8 cellular contexts compared by ENCODE assay signal in the genomic region with DNA sequence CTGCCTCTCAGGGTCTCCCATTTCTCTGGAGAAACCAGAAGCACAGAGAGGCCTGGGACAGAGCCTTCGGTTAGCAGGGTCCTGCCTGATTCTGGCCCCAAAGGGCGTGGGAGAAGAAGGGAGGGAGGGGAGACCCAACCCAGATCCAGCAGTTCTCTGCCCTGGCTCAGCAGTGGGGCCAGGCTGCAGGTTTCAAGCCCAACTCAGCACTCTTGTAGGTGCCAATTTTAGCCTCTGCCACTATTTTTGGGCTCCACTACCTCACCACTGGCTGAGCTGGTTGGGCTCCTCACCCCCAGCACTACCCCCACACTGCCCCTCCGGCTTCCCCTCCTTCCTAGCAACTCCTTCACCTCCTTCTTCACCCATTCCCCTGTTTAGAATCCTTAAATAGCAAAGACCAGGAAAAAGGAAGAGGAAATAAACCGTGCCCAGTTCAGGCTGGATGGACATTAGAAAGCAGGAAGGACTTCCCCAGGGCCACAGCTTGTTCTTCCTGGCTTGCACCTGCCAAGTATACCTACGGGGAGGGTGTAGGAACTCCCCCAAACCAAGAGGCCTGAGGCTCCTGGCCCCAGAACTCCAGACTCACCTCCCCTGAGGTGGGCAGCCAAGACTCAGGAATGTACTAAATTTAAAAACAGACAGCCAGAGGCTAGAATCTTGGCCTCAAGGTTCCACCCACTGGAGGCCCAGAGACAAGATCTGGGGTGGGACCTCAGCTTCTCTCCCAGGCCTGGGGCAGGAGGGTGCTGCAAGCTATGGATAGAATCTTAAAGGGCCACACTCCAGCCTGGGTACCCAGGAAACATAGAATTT. TPM values are rescaled to one million over a fixed set of nuclear protein-coding genes. Genes with fewer than 3 reads are reported as not detected.
DNase-seq lines count a peak whose midpoint lies in the region; ATAC-seq and TF ChIP-seq lines count a peak whose summit lies in the region.

No MANE protein-coding gene starts in this region.

- peaks cover 62 to 66% of the 10 kb centered on the region in 2 donors for H3K4me1 ChIP-seq in mucosa of rectum (ENCODE audit: control insufficient read depth in 2 of 2, insufficient read depth in 2 of 2, low read length in 2 of 2)

- no peaks in the 10 kb centered on the region for H3K27me3 ChIP-seq in mucosa of rectum (ENCODE audit: control insufficient read depth in 2 of 2, insufficient read depth in 2 of 2, low read length in 2 of 2)

- peak overlapping the region; percentile 82 to 83 for H3K9ac ChIP-seq in mucosa of rectum (ENCODE audit: low read depth in 1 of 2, low read length in 2 of 2)

- peak overlapping the region; percentile 87 to 94 for H3K27ac ChIP-seq in mucosa of rectum (ENCODE audit: low read depth in 2 of 2, low read length in 2 of 2)

- peak; percentile 45 for DNase-seq in ELF-1 (ENCODE audit: low read depth, low spot score)
- peak; percentile 89 for DNase-seq in NCI-H226
- no peak for DNase-seq in choroid plexus epithelial cell (ENCODE audit: low read depth)
- DNase-seq in omental fat pad (ENCODE audit: low spot score) = no peak
- no peak for DNase-seq in NCI-H524 (lab: John Stamatoyannopoulos, UW)
- DNase-seq in DMS79 treated with DMSO at 0.1 percent for 48 hours (lab: John Stamatoyannopoulos, UW) = no peak

- H3K36me3 ChIP-seq in mucosa of rectum (ENCODE audit: control insufficient read depth in 2 of 2, insufficient read depth in 2 of 2, low read length in 2 of 2) = peaks cover 3% of the 10 kb centered on the region in 2 donors

- peak overlapping the region; percentile 85 for H3K4me3 ChIP-seq in choroid plexus epithelial cell (ENCODE audit: low read depth, low read length)
- peak overlapping the region; percentile 83 to 84 for H3K4me3 ChIP-seq in mucosa of rectum (ENCODE audit: low read length in 2 of 2)

- no peaks in the 10 kb centered on the region for H3K9me3 ChIP-seq in mucosa of rectum (ENCODE audit: control insufficient read depth in 2 of 2, low read length in 2 of 2)

- ATAC-seq in omental fat pad (ENCODE audit: low FRiP score) (no peak), GM21367 (IDR thresholded peaks at IDR 0.05; ENCODE audit: unreplicated experiment) (no peak)

- TF ChIP-seq CTCF in choroid plexus epithelial cell (conservative IDR thresholded peaks at IDR 0.05; ENCODE audit: low read depth, low read length) (no peak), omental fat pad (IDR thresholded peaks at IDR 0.05) (no peak)

RNA-seq across cellular contexts. Expression of a gene that starts 1.4 kb away (rescaled TPM):
- total RNA-seq in omental fat pad = 100 to 1,000 TPM in 2 of 4 donors, 10 to 100 TPM in 2; 89.5 to 151 (median 98.6) TPM

RNA-seq across cellular contexts. Expression of a gene that starts 38.3 kb away (rescaled TPM):
- total RNA-seq in omental fat pad = not detected

RNA-seq across cellular contexts. Expression of a gene that starts 41.0 kb away (rescaled TPM):
- 100 to 1,000 TPM; 197 to 397 (median 308) TPM for total RNA-seq in omental fat pad

RNA-seq across cellular contexts. Expression of a gene that starts 45.5 kb away (rescaled TPM):
- 10 to 100 TPM; 28.8 to 54.2 (median 42.7) TPM for total RNA-seq in omental fat pad

Comparison
In these comparisons a context has a peak if more than half of its experiments do, and no peak if none do; other contexts are left out.
1. DNase-seq: peak in ELF-1 (single experiment) and NCI-H226 (single experiment); none in choroid plexus epithelial cell (single experiment), omental fat pad (single experiment), NCI-H524 (0 of 2) and DMS79 treated with DMSO at 0.1 percent for 48 hours (single experiment).